ENCODE assay signal across 29 cellular contexts in the genomic region with DNA sequence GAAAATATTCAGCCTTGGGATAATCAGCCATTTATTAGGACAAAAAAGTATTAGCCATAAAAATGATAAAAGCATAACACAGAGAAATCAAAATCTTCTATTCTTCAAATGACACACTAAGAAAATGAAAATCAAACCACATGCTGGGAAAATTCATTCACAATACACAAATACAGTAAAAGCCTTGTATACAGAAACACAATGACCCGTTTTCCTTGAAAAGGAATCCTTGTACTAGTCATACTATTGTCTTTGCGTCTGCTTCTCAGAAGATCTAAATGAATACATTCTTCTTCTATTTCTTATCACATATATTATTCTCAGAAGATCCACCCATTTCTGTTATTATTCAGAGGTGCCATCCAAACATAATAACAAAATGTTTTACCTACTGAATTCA.
"Had no signal": no experiment of that assay in that cellular context is flagged by ENCODE, and none has a peak within 500 bp of the region (broad histone marks: within the 10 kb centered on the region; RNA-seq: fewer than 3 reads in every experiment).

No MANE protein-coding gene starts in this region.

- DNase-seq: Karpas-422, MM.1S, MV-4-11, NCI-H1092, NCI-H1105, NCI-H1417 treated with DMSO at 0.1 percent for 48 hours, NCI-H1436 treated with DMSO at 0.1 percent for 48 hours, NCI-H1694 treated with DMSO at 0.1 percent for 48 hours, NCI-H187 treated with DMSO at 0.1 percent for 48 hours, NCI-H2029, NCI-H2081, NCI-H2171 treated with DMSO at 0.1 percent for 48 hours, NCI-H2227 treated with DMSO at 0.1 percent for 48 hours, NCI-H345, NCI-H446, NCI-H510A, NCI-H524, NCI-H526, NCI-H69, NCI-H748 treated with DMSO at 0.1 percent for 48 hours, NCI-H82, PC-9, SHP77, SIG-M5, SJCRH30, T-cell had no signal

- H3K4me1 ChIP-seq: SJCRH30 had no signal

- H3K4me2 ChIP-seq: KMS-11, PC-9 had no signal

- H2AFZ ChIP-seq: PC-9 had no signal

- H3K4me3 ChIP-seq: PC-9, SJCRH30, SK-N-MC had no signal

- H3K27ac ChIP-seq: KMS-11, PC-9, RWPE1, SJCRH30, SK-N-MC had no signal

- H3K36me3 ChIP-seq: SJCRH30 had no signal

- H3K9me3 ChIP-seq: SJCRH30 had no signal

- H3K9ac ChIP-seq: KMS-11 had no signal
